ENCODE assay signal across 8 cellular contexts in genomic region chr1:180168786-180169640, GRCh38. TPM values are rescaled to one million over a fixed set of nuclear protein-coding genes. Genes with fewer than 3 reads are reported as not detected.
DNase-seq lines count a peak whose midpoint lies in the region; ATAC-seq, FAIRE-seq and TF ChIP-seq lines count a peak whose summit lies in the region.

No MANE protein-coding gene starts in this region.

- 79% methylated on average over 7 of the region's 12 CpGs for WGBS in esophagus muscularis mucosa
- WGBS in pancreas, 2 donors = 36 to 38% methylated on average over 12 of the region's 12 CpGs
- 69% methylated on average over 11 to 12 of the region's 12 CpGs for WGBS in lower leg skin, 2 donors

- TF ChIP-seq POLR2A in esophagus muscularis mucosa (IDR thresholded peaks at IDR 0.05; ENCODE audit: low read depth) (no peak), lower leg skin (IDR thresholded peaks at IDR 0.05) (no peak)

- ATAC-seq in GM19455 (IDR thresholded peaks at IDR 0.05; ENCODE audit: unreplicated experiment) = peak; percentile 79
- ATAC-seq in pancreas = peak; percentile 72 to 81 (median 77)

- peak; percentile 36 for DNase-seq in DMS114 treated with DMSO at 0.1 percent for 48 hours (lab: John Stamatoyannopoulos, UW; ENCODE audit: unreplicated experiment)
- peak; percentile 39 for DNase-seq in LoVo (ENCODE audit: low spot score)
- peak; percentile 43 for DNase-seq in UCSD-AML1 (lab: John Stamatoyannopoulos, UW; ENCODE audit: unreplicated experiment)
- no peak for DNase-seq in esophagus muscularis mucosa (ENCODE audit: extremely low spot score)
- peak; percentile 77 to 87 (median 84) for DNase-seq in pancreas
- no peak for DNase-seq in posterior vena cava (ENCODE audit: low spot score)
- no peak for DNase-seq in lower leg skin (ENCODE audit: low spot score in 2 of 2)

- H3K36me3 ChIP-seq in esophagus muscularis mucosa (peaks cover 0 to 25% (median 11%) of the 10 kb centered on the region in 4 donors), pancreas (no peaks in the 10 kb centered on the region)

- H3K27ac ChIP-seq in esophagus muscularis mucosa (replicated peaks in 1 of 4) = no peak overlapping the region
- H3K27ac ChIP-seq in pancreas = peak overlapping the region; percentile 46 to 86 (median 71)

- intact Hi-C loops in esophagus muscularis mucosa (cut with DNase I) = no loop called here
- intact Hi-C loops in pancreas (cut with DNase I) = no loop called here
- intact Hi-C loops in posterior vena cava (cut with DNase I) = no loop called here
- intact Hi-C loops in lower leg skin (cut with DNase I; ENCODE audit: low total_unique reads) = no loop called here

- peak; percentile 22 to 52 (median 23) for TF ChIP-seq CTCF in esophagus muscularis mucosa (IDR thresholded peaks at IDR 0.05)
- peak; percentile 27 to 47 (median 34) for TF ChIP-seq CTCF in pancreas (IDR thresholded peaks at IDR 0.05)
- TF ChIP-seq CTCF in lower leg skin (IDR thresholded peaks at IDR 0.05) = no peak

- TF ChIP-seq EP300 in esophagus muscularis mucosa (IDR thresholded peaks at IDR 0.05) = no peak

- peaks cover 42 to 62% (median 47%) of the 10 kb centered on the region in 4 donors for H3K4me1 ChIP-seq in esophagus muscularis mucosa
- peaks cover 37 to 44% (median 40%) of the 10 kb centered on the region in 3 donors for H3K4me1 ChIP-seq in pancreas

- H3K9me3 ChIP-seq in esophagus muscularis mucosa (no peaks in the 10 kb centered on the region), pancreas (no peaks in the 10 kb centered on the region)

- no peak for FAIRE-seq in pancreas (lab: Jason Lieb, UNC)

- H3K27me3 ChIP-seq in esophagus muscularis mucosa (no peaks in the 10 kb centered on the region), pancreas (no peaks in the 10 kb centered on the region)

- H3K4me3 ChIP-seq in esophagus muscularis mucosa (no peak overlapping the region), pancreas (no peak overlapping the region), lower leg skin (ENCODE audit: low read depth, poor library complexity, severe bottlenecking) (no peak overlapping the region)

RNA-seq across cellular contexts. Expression of gene QSOX1, which starts 14.3 kb away (rescaled TPM):
- 100 to 1,000 TPM; 104 to 138 (median 107) TPM for total RNA-seq in esophagus muscularis mucosa
- 100 to 1,000 TPM in 4 of 6 donors, 10 to 100 TPM in 2; 67.5 to 143 (median 123) TPM for total RNA-seq in pancreas
- polyA plus RNA-seq in pancreas = 100 to 1,000 TPM in 1 of 2 donors, 10 to 100 TPM in 1; 85.1 to 117 TPM
- 100 to 1,000 TPM in 1 of 2 donors, 10 to 100 TPM in 1; 80.3 to 104 TPM for total RNA-seq in posterior vena cava
- 10 to 100 TPM; 77.7 to 90.3 (median 87.3) TPM for total RNA-seq in lower leg skin

Comparison
In these comparisons a context has a peak if more than half of its experiments do, and no peak if none do; other contexts are left out.
1. DNase-seq: peak in DMS114 treated with DMSO at 0.1 percent for 48 hours (single experiment), LoVo (single experiment), UCSD-AML1 (single experiment) and pancreas (6 of 6); none in esophagus muscularis mucosa (single experiment), posterior vena cava (single experiment) and lower leg skin (0 of 2).
2. H3K27ac ChIP-seq: peak in pancreas (4 of 4); none in esophagus muscularis mucosa (0 of 4).
3. CTCF ChIP-seq: peak in esophagus muscularis mucosa (3 of 3) and pancreas (4 of 4); none in lower leg skin (0 of 3).